ENCODE assay signal across 14 cellular contexts in the genomic region with DNA sequence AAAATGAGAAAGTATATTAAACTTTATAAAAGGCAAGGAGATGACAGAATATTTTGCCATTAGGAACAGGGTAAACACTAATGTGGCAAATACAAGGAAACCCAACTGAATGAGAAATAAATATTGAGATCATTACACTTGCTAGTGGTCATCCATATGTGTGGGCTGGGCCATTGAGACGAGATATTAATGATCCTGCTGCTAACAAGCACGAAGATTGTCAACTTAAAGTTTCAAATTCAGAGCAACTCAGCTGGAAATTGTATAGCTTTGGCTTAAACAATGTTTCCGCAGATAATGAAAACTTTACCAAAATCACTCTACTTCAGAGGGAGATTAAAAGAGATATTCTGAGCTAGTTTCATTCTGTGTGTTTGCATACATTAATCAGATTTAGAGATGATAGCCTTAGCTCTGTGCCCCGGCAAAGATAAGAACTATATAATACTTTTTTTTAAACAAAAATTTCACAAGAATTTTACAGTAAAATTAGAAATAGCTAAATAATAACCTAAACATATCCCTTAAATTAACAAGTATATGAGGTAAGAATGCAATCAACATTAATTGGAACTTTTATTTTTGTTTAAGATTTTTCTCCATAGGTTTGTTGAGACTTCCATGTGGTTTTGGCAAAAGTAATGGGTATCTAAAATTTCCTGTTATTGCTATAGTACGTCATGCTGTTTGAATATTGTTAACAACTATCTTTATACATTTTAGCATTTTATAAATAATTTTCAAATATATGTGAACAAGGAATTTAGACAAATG. TPM values are rescaled to one million over a fixed set of nuclear protein-coding genes. Genes with fewer than 3 reads are reported as not detected.
DNase-seq lines count a peak whose midpoint lies in the region; TF ChIP-seq lines count a peak whose summit lies in the region.
"Had no signal": no experiment of that assay in that cellular context is flagged by ENCODE, and none has a peak within 500 bp of the region (broad histone marks: within the 10 kb centered on the region; RNA-seq: fewer than 3 reads in every experiment).

No MANE protein-coding gene starts in this region.

- in situ Hi-C loops in GM23248 (cut with MboI): no loop called here

- intact Hi-C loops in esophagus muscularis mucosa (cut with DNase I): no loop called here
- intact Hi-C loops in sigmoid colon (cut with DNase I): loop anchor here (5.0 kb wide), 1 partner anchor 36 kb away; no protein-coding TSS in a partner anchor

- TF ChIP-seq EP300 in esophagus muscularis mucosa (IDR thresholded peaks at IDR 0.05) (no peak), sigmoid colon (IDR thresholded peaks at IDR 0.05) (no peak)

- H3K9ac ChIP-seq in GM23248: peak overlapping the region; percentile 56
- H3K9ac ChIP-seq in SK-N-MC (ENCODE audit: insufficient read length): no peak overlapping the region

- DNase-seq in GM23248 (no peak), SK-N-MC (ENCODE audit: low read depth, low spot score) (no peak), esophagus muscularis mucosa (ENCODE audit: extremely low spot score) (no peak), sigmoid colon (no peak), NCI-H526 (lab: John Stamatoyannopoulos, UW) (no peak)
- DNase-seq in activated CD4-positive, alpha-beta T cell treated with anti-CD3 and anti-CD28 coated beads, Interleukin-2, amount 50 U/mL, for 48 hours: no peak
- no peak for DNase-seq in activated CD4-positive, CD25-positive, alpha-beta regulatory T cell (lab: John Stamatoyannopoulos, UW)
- DNase-seq: CD8-positive, alpha-beta memory T cell; Karpas-422; NCI-H187; NCI-H2107; NCI-H748 treated with DMSO at 0.1 percent for 48 hours had no signal

- H3K79me2 ChIP-seq in GM23248 (ENCODE audit: insufficient read depth): peaks cover 10% of the 10 kb centered on the region; the same call in 1 of the 2 replicates

- TF ChIP-seq POLR2A in esophagus muscularis mucosa (IDR thresholded peaks at IDR 0.05; ENCODE audit: low read depth): no peak
- no peak for TF ChIP-seq POLR2A in sigmoid colon (IDR thresholded peaks at IDR 0.05)

- no peak overlapping the region for H3K4me3 ChIP-seq in GM23248
- H3K4me3 ChIP-seq in SK-N-MC: no peak overlapping the region
- no peak overlapping the region for H3K4me3 ChIP-seq in esophagus muscularis mucosa
- no peak overlapping the region for H3K4me3 ChIP-seq in sigmoid colon

- peak overlapping the region; percentile 68 for H3K27ac ChIP-seq in GM23248
- H3K27ac ChIP-seq in SK-N-MC: peak overlapping the region; percentile 73; the same call in 1 of the 2 replicates
- H3K27ac ChIP-seq in esophagus muscularis mucosa (replicated peaks in 1 of 4): peak overlapping the region; percentile 1 to 81 (median 45)
- peak overlapping the region; percentile 47 to 73 (median 56) for H3K27ac ChIP-seq in sigmoid colon
- H3K27ac ChIP-seq: C4-2B, RWPE1 had no signal

- H3K9me3 ChIP-seq in GM23248 (ENCODE audit: low read depth) (no peaks in the 10 kb centered on the region), SK-N-MC (ENCODE audit: low read depth, low read length) (no peaks in the 10 kb centered on the region), esophagus muscularis mucosa (no peaks in the 10 kb centered on the region), sigmoid colon (no peaks in the 10 kb centered on the region)

- H3K36me3 ChIP-seq in GM23248 (ENCODE audit: low read depth): peaks cover 97% of the 10 kb centered on the region
- peaks cover 58% of the 10 kb centered on the region; the same call in 1 of the 2 replicates for H3K36me3 ChIP-seq in SK-N-MC (ENCODE audit: insufficient read depth, low read length)
- peaks cover 32 to 96% (median 72%) of the 10 kb centered on the region in 4 donors for H3K36me3 ChIP-seq in esophagus muscularis mucosa
- peaks cover 34 to 94% (median 65%) of the 10 kb centered on the region in 4 donors for H3K36me3 ChIP-seq in sigmoid colon

- TF ChIP-seq CTCF in esophagus muscularis mucosa (IDR thresholded peaks at IDR 0.05): no peak
- TF ChIP-seq CTCF in sigmoid colon (IDR thresholded peaks at IDR 0.05): no peak

- H3K9me2 ChIP-seq in GM23248 (ENCODE audit: insufficient read depth): no peaks in the 10 kb centered on the region

- H3K4me1 ChIP-seq in GM23248 (ENCODE audit: insufficient read depth) (peaks cover 29% of the 10 kb centered on the region), esophagus muscularis mucosa (peaks cover 3 to 56% (median 48%) of the 10 kb centered on the region in 4 donors), sigmoid colon (peaks cover 0 to 41% (median 35%) of the 10 kb centered on the region in 4 donors)

- H3K4me2 ChIP-seq in GM23248 (ENCODE audit: unreplicated experiment): peak overlapping the region; percentile 6

- peaks cover 96% of the 10 kb centered on the region for H3F3A ChIP-seq in GM23248 (ENCODE audit: insufficient read depth)

- H4K20me1 ChIP-seq in GM23248 (ENCODE audit: insufficient read depth): peaks cover 33% of the 10 kb centered on the region

- WGBS in GM23248 (ENCODE audit: low coverage in 1 of 2, low lambda C conversion rate in 2 of 2, missing lambda C conversion rate in 2 of 2), 2 experiments: 69 to 75% methylated on average over 5 of the region's 5 CpGs
- 59% methylated on average over 5 of the region's 5 CpGs for WGBS in esophagus muscularis mucosa
- WGBS in sigmoid colon, 2 donors: 66 to 79% methylated on average over 5 of the region's 5 CpGs

- H2AFZ ChIP-seq in GM23248: no peak overlapping the region

- no peaks in the 10 kb centered on the region for H3K27me3 ChIP-seq in GM23248 (replicated peaks; ENCODE audit: insufficient read depth)
- H3K27me3 ChIP-seq in esophagus muscularis mucosa: no peaks in the 10 kb centered on the region
- H3K27me3 ChIP-seq in sigmoid colon: no peaks in the 10 kb centered on the region

RNA-seq across cellular contexts. Expression of a gene that starts 40.0 kb away (rescaled TPM):
- total RNA-seq in GM23248 (2014; rRNA removed; shearing (Covaris generic)): 33,406 and 36,331 TPM in 2 replicates
- polyA plus RNA-seq in GM23248 (2016; fragmentation: Nextera tagmentation; extraction: Ambion mirVana) (19,771 and 20,647 TPM in 2 replicates), sigmoid colon (100 to 1,000 TPM in 1 of 3 donors, 10 to 100 TPM in 2; 13.6 to 140 (median 28.2) TPM)
- total RNA-seq in esophagus muscularis mucosa (1,000 to 10,000 TPM; 2,256 to 4,873 (median 2,950) TPM), sigmoid colon (1,000 to 10,000 TPM in 2 of 4 donors, 100 to 1,000 TPM in 2; 671 to 3,059 (median 1,333) TPM)
